28 cellular contexts compared by ENCODE assay signal in genomic region chr16:56700631-56701030, GRCh38. TPM values are rescaled to one million over a fixed set of nuclear protein-coding genes. Genes with fewer than 3 reads are reported as not detected.
"Had no signal": no experiment of that assay in that cellular context is flagged by ENCODE, and none has a peak within 500 bp of the region (broad histone marks: within the 10 kb centered on the region; RNA-seq: fewer than 3 reads in every experiment).

No MANE protein-coding gene starts in this region.

- ATAC-seq: effector memory CD8-positive, alpha-beta T cell; esophagus mucosa; gastrocnemius medialis; heart right ventricle; left lung; left ventricle myocardium superior; lower lobe of right lung; mucosa of descending colon had no signal

- H3K9me3 ChIP-seq: colonic mucosa, left lung, lower lobe of right lung, mucosa of descending colon had no signal

- H3K9me3 Mint-ChIP-seq: dendritic cell treated with granulocyte-macrophage colony-stimulating factor and Interleukin-4, amounts not matched to agents 40 ng/mL and 50 ng/mL, for 4 days; effector memory CD8-positive, alpha-beta T cell had no signal

- H3K27me3 Mint-ChIP-seq: effector memory CD8-positive, alpha-beta T cell had no signal

- H3K27ac ChIP-seq: colonic mucosa, epithelial cell of prostate, esophagus squamous epithelium, gastrocnemius medialis, heart right ventricle, left lung, lower lobe of right lung had no signal

- H3K27ac Mint-ChIP-seq: dendritic cell treated with granulocyte-macrophage colony-stimulating factor and Interleukin-4, amounts not matched to agents 40 ng/mL and 50 ng/mL, for 4 days; effector memory CD8-positive, alpha-beta T cell; endodermal cell; mesothelial cell of epicardium had no signal

- H3K4me1 Mint-ChIP-seq: endodermal cell had no signal

- H3K27me3 ChIP-seq: colonic mucosa, esophagus squamous epithelium, gastrocnemius medialis, heart right ventricle, left lung had no signal

- H3K4me1 ChIP-seq: colonic mucosa had no signal

- DNase-seq: colonic mucosa; cortex of kidney; effector CD8-positive, alpha-beta T cell; effector memory CD8-positive, alpha-beta T cell; endodermal cell; erythroblast; esophagus squamous epithelium; foreskin melanocyte; gastrocnemius medialis; glutamatergic neuron; heart right ventricle; hippocampal formation; left cardiac atrium; left lung; left ventricle myocardium superior; lower lobe of right lung; mesenchymal stem cell; mucosa of descending colon; naive B cell had no signal

- H3K4me3 ChIP-seq: colonic mucosa, esophagus squamous epithelium, gastrocnemius medialis, heart right ventricle, left lung, lower lobe of right lung, mucosa of descending colon had no signal

- H3K36me3 ChIP-seq: colonic mucosa, esophagus squamous epithelium, gastrocnemius medialis, heart right ventricle, left lung, lower lobe of right lung had no signal

- H3K4me3 Mint-ChIP-seq: dendritic cell treated with granulocyte-macrophage colony-stimulating factor and Interleukin-4, amounts not matched to agents 40 ng/mL and 50 ng/mL, for 4 days; effector memory CD8-positive, alpha-beta T cell; endodermal cell; mesothelial cell of epicardium had no signal

RNA-seq across cellular contexts. Expression of gene MT1H, which starts 31.0 kb away (rescaled TPM):
- total RNA-seq: dermis microvascular lymphatic vessel endothelial cell, gastrocnemius medialis, glomerular endothelial cell, kidney epithelial cell, left cardiac atrium, left ventricle myocardium superior, lung microvascular endothelial cell, mesothelial cell of epicardium, myocyte had no signal

RNA-seq across cellular contexts. Expression of gene MT1G, which starts 32.8 kb away (rescaled TPM):
- total RNA-seq: dermis microvascular lymphatic vessel endothelial cell, glomerular endothelial cell, left ventricle myocardium superior, lung microvascular endothelial cell, mesothelial cell of epicardium, myocyte had no signal

RNA-seq across cellular contexts. Expression of gene MT1F, which starts 42.9 kb away (rescaled TPM):
- total RNA-seq: glomerular endothelial cell, myocyte had no signal
